17 cellular contexts compared by ENCODE assay signal in the genomic region with DNA sequence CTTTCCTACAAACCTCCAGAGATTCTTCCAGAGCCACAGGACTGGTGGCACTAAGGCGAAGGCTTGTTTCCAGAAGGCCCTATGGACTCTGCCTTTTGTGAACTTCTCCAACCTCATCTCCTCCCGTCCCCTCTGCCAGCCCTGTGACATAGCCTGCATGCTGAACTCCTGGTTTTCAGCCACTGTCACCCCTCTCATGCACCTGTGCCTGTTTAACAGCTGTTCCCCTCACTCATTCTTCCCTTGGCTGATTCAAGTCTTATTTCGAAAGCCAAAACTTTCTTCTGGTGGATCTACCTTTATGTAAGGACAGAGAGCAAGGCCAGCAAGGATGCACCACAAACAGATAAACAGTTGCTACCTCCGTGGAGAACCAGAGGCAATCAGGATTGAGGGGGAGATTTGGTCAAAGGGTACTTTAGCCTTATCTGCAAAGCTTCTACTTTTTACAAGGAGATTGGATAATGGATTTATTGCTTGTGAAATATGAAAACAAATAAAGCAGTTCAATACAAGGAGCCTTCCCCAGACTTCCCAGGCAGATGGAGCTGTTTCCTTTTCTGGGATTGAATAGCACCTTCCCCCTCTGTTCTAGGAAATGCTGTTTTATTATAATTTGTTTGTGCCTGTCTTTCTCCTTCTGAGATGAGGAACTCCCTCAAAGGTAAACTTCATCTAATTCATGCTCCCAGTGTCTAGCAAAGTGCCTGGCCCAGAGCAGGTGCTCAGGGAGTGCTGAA. TPM values are rescaled to one million over a fixed set of nuclear protein-coding genes. Genes with fewer than 3 reads are reported as not detected.
DNase-seq lines count a peak whose midpoint lies in the region; ATAC-seq and TF ChIP-seq lines count a peak whose summit lies in the region.
"Had no signal": no experiment of that assay in that cellular context is flagged by ENCODE, and none has a peak within 500 bp of the region (broad histone marks: within the 10 kb centered on the region; RNA-seq: fewer than 3 reads in every experiment).

No MANE protein-coding gene starts in this region.

- TF ChIP-seq POLR2A in HCT116 (IDR thresholded peaks at IDR 0.05; ENCODE audit: borderline replicate concordance, extremely low read depth, insufficient read depth, insufficient read length) (no peak), thyroid gland (IDR thresholded peaks at IDR 0.05) (no peak)

- TF ChIP-seq CTCF in HCT116 (IDR thresholded peaks at IDR 0.05 in 2 of 3, conservative IDR thresholded peaks at IDR 0.05 in 1 of 3; ENCODE audit: borderline replicate concordance in 1 of 3, insufficient read depth in 1 of 3, low read depth in 2 of 3, low read length in 2 of 3) (no peak), lung (IDR thresholded peaks at IDR 0.05; ENCODE audit: control extremely low read depth, extremely low read depth) (no peak), neural crest cell (conservative IDR thresholded peaks at IDR 0.05) (no peak), thyroid gland (IDR thresholded peaks at IDR 0.05) (no peak)

- H3K4me3 Mint-ChIP-seq in neural crest cell: peak overlapping the region; percentile 17
- H3K4me3 Mint-ChIP-seq: CD4-positive, alpha-beta T cell; GM23338; H9; HFFc6 had no signal

- H3K9ac ChIP-seq in HCT116 (ENCODE audit: low read length): no peak overlapping the region
- H3K9ac ChIP-seq: BLaER1 treated with 17β-estradiol and CSF1 and Interleukin-3, amounts not matched to agents 10 nM and 100 nM had no signal

- H4K20me1 ChIP-seq in HCT116 (ENCODE audit: insufficient read depth): no peaks in the 10 kb centered on the region

- CTCF ChIA-PET in HCT116 (lab: Charles Lee): no interaction called here

- POLR2A ChIA-PET in HCT116 (lab: Charles Lee): no interaction called here

- H3K36me3 ChIP-seq in HCT116 (ENCODE audit: control insufficient read depth in 1 of 2, insufficient read depth in 2 of 2, low read length in 2 of 2): no peaks in the 10 kb centered on the region
- no peaks in the 10 kb centered on the region for H3K36me3 ChIP-seq in SJCRH30
- no peaks in the 10 kb centered on the region for H3K36me3 ChIP-seq in lung (ENCODE audit: control insufficient read depth in 2 of 2, insufficient read depth in 2 of 2, low read length in 2 of 2)
- no peaks in the 10 kb centered on the region for H3K36me3 ChIP-seq in thyroid gland
- H3K36me3 ChIP-seq: BLaER1 treated with 17β-estradiol and CSF1 and Interleukin-3, amounts not matched to agents 10 nM and 100 nM had no signal

- H3K27ac Mint-ChIP-seq in neural crest cell (ENCODE audit: unreplicated experiment): no peak overlapping the region
- H3K27ac Mint-ChIP-seq: CD4-positive, alpha-beta T cell; GM23338; H9; HFFc6 had no signal

- H3K79me2 ChIP-seq in HCT116 (ENCODE audit: insufficient read depth, low read length): no peaks in the 10 kb centered on the region

- intact Hi-C loops in HCT116 (cut with micrococcal nuclease): loop anchor here (10.0 kb wide), 1 partner anchor 245 kb away; no protein-coding TSS in a partner anchor
- intact Hi-C loops in thyroid gland (cut with DNase I): no loop called here

- H3K27me3 ChIP-seq in HCT116 (ENCODE audit: insufficient read depth, low read length): no peaks in the 10 kb centered on the region; the same call in 1 of the 2 replicates
- no peaks in the 10 kb centered on the region; the same call in 1 of the 2 replicates for H3K27me3 ChIP-seq in SJCRH30
- peaks cover 9% of the 10 kb centered on the region for H3K27me3 ChIP-seq in lung (ENCODE audit: control insufficient read depth, insufficient read depth)
- H3K27me3 ChIP-seq in thyroid gland: peaks cover 3% of the 10 kb centered on the region

- no TSS peak for BruUV-seq in HCT116 (replicated peaks; lab: Mats Ljungman, UMichigan)

- H3K9me2 ChIP-seq in HCT116 (ENCODE audit: insufficient read depth): no peaks in the 10 kb centered on the region

- H3K27ac ChIP-seq in HCT116 (ENCODE audit: low read depth, low read length) (no peak overlapping the region), SJCRH30 (no peak overlapping the region), lung (ENCODE audit: low read depth in 1 of 2, low read length in 1 of 2) (no peak overlapping the region), thyroid gland (no peak overlapping the region)
- H3K27ac ChIP-seq: BLaER1 treated with 17β-estradiol and CSF1 and Interleukin-3, amounts not matched to agents 10 nM and 100 nM had no signal

- H2AFZ ChIP-seq in HCT116 (ENCODE audit: low read depth, low read length, poor library complexity, severe bottlenecking): no peak overlapping the region
- H2AFZ ChIP-seq: GM23338 had no signal

- H3K4me3 ChIP-seq in HCT116 (replicated peaks in 1 of 2; ENCODE audit: low read depth in 1 of 2, low read length in 2 of 2) (no peak overlapping the region), SJCRH30 (no peak overlapping the region), lung (no peak overlapping the region), thyroid gland (replicated peaks in 1 of 3) (no peak overlapping the region)
- H3K4me3 ChIP-seq: BLaER1 treated with 17β-estradiol and CSF1 and Interleukin-3, amounts not matched to agents 10 nM and 100 nM; GM23338 had no signal

- no peaks in the 10 kb centered on the region for H3K4me1 ChIP-seq in HCT116 (ENCODE audit: control insufficient read depth in 1 of 2, insufficient read depth in 2 of 2, low read length in 2 of 2)
- peaks cover 2% of the 10 kb centered on the region; the same call in 1 of the 2 replicates for H3K4me1 ChIP-seq in SJCRH30
- no peaks in the 10 kb centered on the region for H3K4me1 ChIP-seq in lung (ENCODE audit: control insufficient read depth in 2 of 2, insufficient read depth in 2 of 2, low read length in 2 of 2)
- H3K4me1 ChIP-seq in thyroid gland: peaks cover 0 to 5% of the 10 kb centered on the region in 2 donors
- H3K4me1 ChIP-seq: BLaER1 treated with 17β-estradiol and CSF1 and Interleukin-3, amounts not matched to agents 10 nM and 100 nM had no signal

- H3K9me3 Mint-ChIP-seq in neural crest cell: peaks cover 3% of the 10 kb centered on the region
- H3K9me3 Mint-ChIP-seq: CD4-positive, alpha-beta T cell; GM23338; HFFc6 had no signal

- H3K4me1 Mint-ChIP-seq in neural crest cell: peaks cover 8% of the 10 kb centered on the region

- TF ChIP-seq RAD21 in HCT116 (IDR thresholded peaks at IDR 0.05; ENCODE audit: low read depth): peak; percentile 8; the same call in 1 of the 2 replicates

- 75 to 92% methylated on average over 4 of the region's 4 CpGs for WGBS in lung, 2 donors
- WGBS in thyroid gland, 2 donors: 92 to 99% methylated on average over 4 of the region's 4 CpGs

- H3K27me3 Mint-ChIP-seq in neural crest cell (ENCODE audit: low read depth): peaks cover 34% of the 10 kb centered on the region

- no peak for DNase-seq in HCT116 (ENCODE audit: low read depth, low spot score)
- peak; percentile 40 to 71 for DNase-seq in SJCRH30
- peak; percentile 7 for DNase-seq in lung (ENCODE audit: low spot score)
- DNase-seq in neural crest cell (ENCODE audit: low read depth, low spot score): no peak
- no peak for DNase-seq in thyroid gland
- DNase-seq in OCI-M1 (lab: John Stamatoyannopoulos, UW): no peak
- no peak for DNase-seq in DMS114 treated with DMSO at 0.1 percent for 48 hours (lab: John Stamatoyannopoulos, UW; ENCODE audit: unreplicated experiment)
- DNase-seq: ACHN; CD4-positive, alpha-beta T cell; DMS153; DMS79 treated with DMSO at 0.1 percent for 48 hours; EL; H9; HFFc6 had no signal

- no peaks in the 10 kb centered on the region for H3K9me3 ChIP-seq in HCT116 (ENCODE audit: control insufficient read depth in 1 of 2, insufficient read depth in 1 of 2, low read depth in 1 of 2, low read length in 2 of 2)
- H3K9me3 ChIP-seq in SJCRH30 (replicated peaks): no peaks in the 10 kb centered on the region
- peaks cover 0 to 4% of the 10 kb centered on the region in 2 donors for H3K9me3 ChIP-seq in lung (ENCODE audit: control insufficient read depth in 2 of 2, insufficient read depth in 1 of 2, low read length in 1 of 2)
- H3K9me3 ChIP-seq in thyroid gland: no peaks in the 10 kb centered on the region

- no peak for ATAC-seq in HCT116
- no peak for ATAC-seq in lung (ENCODE audit: insufficient read depth, low FRiP score)
- ATAC-seq in HG03457 (IDR thresholded peaks at IDR 0.05; ENCODE audit: unreplicated experiment): no peak
- ATAC-seq: GM23338 had no signal

- no peaks in the 10 kb centered on the region for H3K36me3 Mint-ChIP-seq in neural crest cell (ENCODE audit: low read depth)

- RAD21 ChIA-PET in HCT116 (lab: Charles Lee; ENCODE audit: low non-redundant PET in 1 of 2, low total read pairs in 2 of 2, uncharacterized antibody in 2 of 2, unreplicated experiment in 2 of 2): no interaction called here

- H3K4me2 ChIP-seq in HCT116 (ENCODE audit: low read length): no peak overlapping the region
- H3K4me2 ChIP-seq: BLaER1 treated with 17β-estradiol and CSF1 and Interleukin-3, amounts not matched to agents 10 nM and 100 nM; GM23338 had no signal

TF ChIP-seq in HCT116, 20 proteins besides CTCF, POLR2A, EP300 and RAD21:
- TF ChIP-seq JUND (IDR thresholded peaks at IDR 0.05) (no peak), EZH2phosphoT487 (IDR thresholded peaks at IDR 0.05; ENCODE audit: borderline replicate concordance) (no peak), EZH2 (IDR thresholded peaks at IDR 0.05) (no peak), SIN3A (IDR thresholded peaks at IDR 0.05; ENCODE audit: low read depth) (no peak), CEBPB (IDR thresholded peaks at IDR 0.05; ENCODE audit: low read depth) (no peak), ELF1 (IDR thresholded peaks at IDR 0.05; ENCODE audit: borderline replicate concordance, low read depth) (no peak)
- TF ChIP-seq, protein P1, sequence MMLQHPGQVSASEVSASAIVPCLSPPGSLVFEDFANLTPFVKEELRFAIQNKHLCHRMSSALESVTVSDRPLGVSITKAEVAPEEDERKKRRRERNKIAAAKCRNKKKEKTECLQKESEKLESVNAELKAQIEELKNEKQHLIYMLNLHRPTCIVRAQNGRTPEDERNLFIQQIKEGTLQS (IDR thresholded peaks at IDR 0.05): no peak
- TF ChIP-seq, protein P2, sequence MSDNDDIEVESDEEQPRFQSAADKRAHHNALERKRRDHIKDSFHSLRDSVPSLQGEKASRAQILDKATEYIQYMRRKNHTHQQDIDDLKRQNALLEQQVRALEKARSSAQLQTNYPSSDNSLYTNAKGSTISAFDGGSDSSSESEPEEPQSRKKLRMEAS (IDR thresholded peaks at IDR 0.05): no peak

RNA-seq across cellular contexts. Expression of a gene that starts 5.7 kb away (rescaled TPM):
- 2.8 TPM for total RNA-seq in HCT116 (2021; ENCODE audit: unreplicated experiment)
- 0.92 and 1.6 TPM in 2 replicates for polyA plus RNA-seq in HCT116 (2012)
- total RNA-seq in SJCRH30 (2014; rRNA removed; shearing (Covaris generic)): 8.1 TPM in 2 replicates
- total RNA-seq in lung: 1 to 10 TPM in 1 of 2 donors, not detected in 1; 1.8 TPM
- polyA plus RNA-seq in lung: under 1 TPM; 0.34 to 0.47 TPM
- 4.8 and 6.2 TPM in 2 replicates for total RNA-seq in neural crest cell
- 10 to 100 TPM in 2 of 4 donors, 1 to 10 TPM in 2; 5.5 to 29.9 (median 17.5) TPM for total RNA-seq in thyroid gland

RNA-seq across cellular contexts. Expression of a gene that starts 23.0 kb away (rescaled TPM):
- 1,125 TPM for total RNA-seq in HCT116 (2021; ENCODE audit: unreplicated experiment)
- 1,648 and 1,992 TPM in 2 replicates for polyA plus RNA-seq in HCT116 (2012)
- total RNA-seq in SJCRH30 (2014; rRNA removed; shearing (Covaris generic)): 2,769 and 2,773 TPM in 2 replicates
- total RNA-seq in lung: 1,000 to 10,000 TPM in 1 of 2 donors, 100 to 1,000 TPM in 1; 748 to 1,047 TPM
- polyA plus RNA-seq in lung: 1,000 to 10,000 TPM in 1 of 2 donors, 100 to 1,000 TPM in 1; 753 to 1,713 TPM
- 1,868 and 1,917 TPM in 2 replicates for total RNA-seq in neural crest cell
- 1,000 to 10,000 TPM in 1 of 4 donors, 100 to 1,000 TPM in 3; 602 to 1,253 (median 805) TPM for total RNA-seq in thyroid gland

Comparison
In these comparisons a context has a peak if more than half of its experiments do, and no peak if none do; other contexts are left out.
1. DNase-seq: peak in SJCRH30 (2 of 2) and lung (single experiment); none in HCT116 (single experiment), neural crest cell (single experiment), thyroid gland (0 of 2), OCI-M1 (single experiment) and DMS114 treated with DMSO at 0.1 percent for 48 hours (single experiment).